Comparison of ENCODE assay signal across 19 cellular contexts in genomic region chr6:12066297-12066696, GRCh38. TPM values are rescaled to one million over a fixed set of nuclear protein-coding genes. Genes with fewer than 3 reads are reported as not detected.
DNase-seq lines count a peak whose midpoint lies in the region; ATAC-seq, FAIRE-seq and TF ChIP-seq lines count a peak whose summit lies in the region.
"Had no signal": no experiment of that assay in that cellular context is flagged by ENCODE, and none has a peak within 500 bp of the region (broad histone marks: within the 10 kb centered on the region; RNA-seq: fewer than 3 reads in every experiment).

No MANE protein-coding gene starts in this region.

- H3K4me3 Mint-ChIP-seq in WTC11: no peak overlapping the region

- no peaks in the 10 kb centered on the region for H3K36me3 Mint-ChIP-seq in WTC11

- H3K27ac Mint-ChIP-seq in WTC11: peak overlapping the region; percentile 83

- H3K27me3 ChIP-seq in right atrium auricular region: no peaks in the 10 kb centered on the region
- H3K27me3 ChIP-seq in pancreas: no peaks in the 10 kb centered on the region
- H3K27me3 ChIP-seq: body of pancreas, Peyer's patch, thyroid gland had no signal

- DNase-seq in right atrium auricular region (ENCODE audit: low spot score): no peak
- no peak for DNase-seq in left cardiac atrium
- no peak for DNase-seq in WTC11 (ENCODE audit: low spot score)
- peak; percentile 50 for DNase-seq in fibroblast of mammary gland (ENCODE audit: low read depth)
- DNase-seq in pancreas: no peak
- no peak for DNase-seq in NCI-H748 treated with DMSO at 0.1 percent for 48 hours (lab: John Stamatoyannopoulos, UW)
- DNase-seq in GM20000 (ENCODE audit: low spot score): no peak
- DNase-seq: activated CD4-positive, CD25-positive, alpha-beta regulatory T cell treated with anti-CD3 and anti-CD28 coated beads, Interleukin-2, amount 50 U/mL, for 72 hours; activated T-cell treated with anti-CD3 and anti-CD28 coated beads, Interleukin-2, amount 50 U/mL, for 4 hours; body of pancreas; DMS79; GOT3; NCI-H1105; NCI-H2227 treated with DMSO at 0.1 percent for 48 hours; psoas muscle; thyroid gland had no signal

- H3K9me3 ChIP-seq in right atrium auricular region (no peaks in the 10 kb centered on the region), pancreas (no peaks in the 10 kb centered on the region)
- H3K9me3 ChIP-seq: body of pancreas, Peyer's patch, psoas muscle, thyroid gland had no signal

- POLR2A ChIA-PET in WTC11 (lab: Charles Lee): no interaction called here

- no peak for TF ChIP-seq CTCF in right atrium auricular region (IDR thresholded peaks at IDR 0.05)
- TF ChIP-seq CTCF in WTC11 (IDR thresholded peaks at IDR 0.05): no peak
- TF ChIP-seq CTCF in fibroblast of mammary gland (conservative IDR thresholded peaks at IDR 0.05; ENCODE audit: control insufficient read depth, insufficient read depth, low read depth, low read length): no peak
- no peak for TF ChIP-seq CTCF in pancreas (IDR thresholded peaks at IDR 0.05)
- TF ChIP-seq CTCF in GM20000 (IDR thresholded peaks at IDR 0.05; ENCODE audit: extremely low read depth, missing control alignments): no peak

- H3K9me3 Mint-ChIP-seq in WTC11: no peaks in the 10 kb centered on the region
- H3K9me3 Mint-ChIP-seq: activated T-cell treated with anti-CD3 and anti-CD28 coated beads, Interleukin-2, amount 50 U/mL, for 4 hours had no signal

- H3K36me3 ChIP-seq in right atrium auricular region (no peaks in the 10 kb centered on the region), pancreas (no peaks in the 10 kb centered on the region)
- H3K36me3 ChIP-seq: Peyer's patch, thyroid gland had no signal

- ATAC-seq in left cardiac atrium (no peak), WTC11 (no peak), HG02623 (IDR thresholded peaks at IDR 0.05; ENCODE audit: unreplicated experiment) (no peak), pancreas (no peak)
- ATAC-seq: activated T-cell treated with anti-CD3 and anti-CD28 coated beads, Interleukin-2, amount 50 U/mL, for 4 hours; body of pancreas; psoas muscle had no signal

- FAIRE-seq in pancreas (lab: Jason Lieb, UNC): no peak
- FAIRE-seq: keratinocyte had no signal

- H3K27ac ChIP-seq in right atrium auricular region (peak overlapping the region; percentile 37 to 46), pancreas (no peak overlapping the region)
- H3K27ac ChIP-seq: body of pancreas, psoas muscle, thyroid gland had no signal

- peaks cover 0 to 19% of the 10 kb centered on the region in 2 donors for H3K4me1 ChIP-seq in right atrium auricular region
- peaks cover 0 to 9% (median 6%) of the 10 kb centered on the region in 3 donors for H3K4me1 ChIP-seq in pancreas
- H3K4me1 ChIP-seq: thyroid gland had no signal

- no peaks in the 10 kb centered on the region for H3K27me3 Mint-ChIP-seq in WTC11 (ENCODE audit: low read depth)

- intact Hi-C loops in left cardiac atrium (cut with DNase I) (no loop called here), pancreas (cut with DNase I) (no loop called here)

- no peak overlapping the region for H3K4me3 ChIP-seq in right atrium auricular region
- no peak overlapping the region for H3K4me3 ChIP-seq in fibroblast of mammary gland (ENCODE audit: control insufficient read depth, low read depth, low read length)
- H3K4me3 ChIP-seq in pancreas: no peak overlapping the region
- H3K4me3 ChIP-seq: body of pancreas, Peyer's patch, psoas muscle, thyroid gland had no signal

- CTCF ChIA-PET in WTC11 (lab: Charles Lee): interaction anchor here (0.9 to 1.1 kb wide), 2 partner anchors 9 to 491 kb away, joined by 3 to 4 read pairs; no protein-coding TSS in a partner anchor

- peaks cover 25% of the 10 kb centered on the region for H3K4me1 Mint-ChIP-seq in WTC11

TF ChIP-seq in WTC11, 78 proteins besides CTCF, POLR2A, EP300 and RAD21:
- no peak for TF ChIP-seq GTF2I (CRISPR knock-in tag; conservative IDR thresholded peaks at IDR 0.05)
- no peak for TF ChIP-seq ZBTB43 (CRISPR knock-in tag; IDR thresholded peaks at IDR 0.05)
- TF ChIP-seq, protein P1, sequence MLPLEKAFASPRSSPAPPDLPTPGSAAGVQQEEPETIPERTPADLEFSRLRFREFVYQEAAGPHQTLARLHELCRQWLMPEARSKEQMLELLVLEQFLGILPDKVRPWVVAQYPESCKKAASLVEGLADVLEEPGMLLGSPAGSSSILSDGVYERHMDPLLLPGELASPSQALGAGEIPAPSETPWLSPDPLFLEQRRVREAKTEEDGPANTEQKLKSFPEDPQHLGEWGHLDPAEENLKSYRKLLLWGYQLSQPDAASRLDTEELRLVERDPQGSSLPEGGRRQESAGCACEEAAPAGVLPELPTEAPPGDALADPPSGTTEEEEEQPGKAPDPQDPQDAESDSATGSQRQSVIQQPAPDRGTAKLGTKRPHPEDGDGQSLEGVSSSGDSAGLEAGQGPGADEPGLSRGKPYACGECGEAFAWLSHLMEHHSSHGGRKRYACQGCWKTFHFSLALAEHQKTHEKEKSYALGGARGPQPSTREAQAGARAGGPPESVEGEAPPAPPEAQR (CRISPR knock-in tag; IDR thresholded peaks at IDR 0.05): no peak
- TF ChIP-seq AFF4 (CRISPR knock-in tag; IDR thresholded peaks at IDR 0.05; ENCODE audit: borderline replicate concordance): no peak
- no peak for TF ChIP-seq ZNF396 (CRISPR knock-in tag; IDR thresholded peaks at IDR 0.05; ENCODE audit: borderline replicate concordance)
- TF ChIP-seq CREB1 (CRISPR knock-in tag; IDR thresholded peaks at IDR 0.05): no peak
- no peak for TF ChIP-seq FOXJ3 (CRISPR knock-in tag; IDR thresholded peaks at IDR 0.05; ENCODE audit: borderline replicate concordance)
- TF ChIP-seq NR3C1 (CRISPR knock-in tag; conservative IDR thresholded peaks at IDR 0.05; ENCODE audit: low read depth): no peak
- TF ChIP-seq ZBTB21 (CRISPR knock-in tag; IDR thresholded peaks at IDR 0.05; ENCODE audit: borderline replicate concordance): no peak
- no peak for TF ChIP-seq GRHL2 (CRISPR knock-in tag; IDR thresholded peaks at IDR 0.05; ENCODE audit: insufficient replicate concordance, severe bottlenecking)

RNA-seq across cellular contexts. Expression of gene HIVEP1, which starts 54.2 kb away (rescaled TPM):
- total RNA-seq in right atrium auricular region: 10 to 100 TPM; 16.1 to 18.8 TPM
- total RNA-seq in left cardiac atrium: 10 to 100 TPM; 14.3 to 18.0 TPM
- total RNA-seq in WTC11 (2021): 19.9 to 24.3 TPM (median 20.9 TPM) in 3 replicates
- total RNA-seq in pancreas: 10 to 100 TPM in 3 of 6 donors, 1 to 10 TPM in 3; 8.2 to 17.7 (median 9.9) TPM
- polyA plus RNA-seq in pancreas: 1 to 10 TPM; 3.8 to 4.1 TPM

Comparison
In these comparisons a context has a peak if more than half of its experiments do, and no peak if none do; other contexts are left out.
1. H3K27ac ChIP-seq: peak in right atrium auricular region (2 of 2); none in pancreas (0 of 4).